In genomic region chr3:64653101-64653500, GRCh38 we compare ENCODE assay signal across 1 cellular context.
A peak's percentile ranks its signal among the peaks of the same experiment; 100 is the strongest.
TF ChIP-seq lines count a peak whose summit lies in the region.

No MANE protein-coding gene starts in this region.

TF ChIP-seq in HepG2, 621 proteins besides CTCF, POLR2A, EP300 and RAD21:
- TF ChIP-seq ZNF850 (CRISPR knock-in tag; conservative IDR thresholded peaks at IDR 0.05) (no peak), MAFK (conservative IDR thresholded peaks at IDR 0.05 in 1 of 2, IDR thresholded peaks at IDR 0.05 in 1 of 2; ENCODE audit: low read length in 2 of 2) (peak; percentile 15 to 34; a peak in 1 of 4 replicates)
